ENCODE assay signal across 19 cellular contexts in genomic region chr11:76566811-76567210, GRCh38.
DNase-seq lines count a peak whose midpoint lies in the region; FAIRE-seq lines count a peak whose summit lies in the region.
"Had no signal": no experiment of that assay in that cellular context is flagged by ENCODE, and none has a peak within 500 bp of the region (broad histone marks: within the 10 kb centered on the region; RNA-seq: fewer than 3 reads in every experiment).

No MANE protein-coding gene starts in this region.

- in situ Hi-C loops in SK-MEL-5 (cut with HindIII; ENCODE audit: low pct_unique_long_range_greater_than_20kb, low sequenced_read_pairs), result no loop called here

- DNase-seq in COLO829 (ENCODE audit: low spot score) (peak; percentile 40), HTR-8/SVneo (ENCODE audit: insufficient read length, low spot score) (no peak), SK-MEL-5 (ENCODE audit: low read depth, low spot score) (peak; percentile 81), kidney tubule cell (ENCODE audit: low spot score) (peak; percentile 35), DMS 273 (lab: John Stamatoyannopoulos, UW; ENCODE audit: unreplicated experiment) (no peak), NCI-H1092 (lab: John Stamatoyannopoulos, UW) (no peak), hippocampal formation (lab: John Stamatoyannopoulos, UW) (no peak), NCI-H1694 (lab: John Stamatoyannopoulos, UW) (no peak)
- DNase-seq: activated CD4-positive, alpha-beta T cell treated with anti-CD3 and anti-CD28 coated beads, Interleukin-2, amount 50 U/mL, for 48 hours; activated naive CD4-positive, alpha-beta T cell; amygdala; DMS 273 treated with DMSO at 0.1 percent for 48 hours; islet precursor cell; left ventricle myocardium superior; naive B cell; stimulated activated CD4-positive, alpha-beta T cell treated with anti-CD3 and anti-CD28 coated beads, Interleukin-4, amount 100 ng/mL, for 4 hours; T-helper 9 cell; WERI-Rb-1 had no signal

- peak; percentile 4 for FAIRE-seq in HTR-8/SVneo (lab: Jason Lieb, UNC)
- FAIRE-seq: GM12891 had no signal

Comparison
In these comparisons a context has a peak if more than half of its experiments do, and no peak if none do; other contexts are left out.
1. DNase-seq: peak in COLO829 (single experiment), SK-MEL-5 (single experiment) and kidney tubule cell (single experiment); none in HTR-8/SVneo (single experiment), DMS 273 (single experiment), NCI-H1092 (single experiment), hippocampal formation (0 of 2) and NCI-H1694 (single experiment).